In the genomic region with DNA sequence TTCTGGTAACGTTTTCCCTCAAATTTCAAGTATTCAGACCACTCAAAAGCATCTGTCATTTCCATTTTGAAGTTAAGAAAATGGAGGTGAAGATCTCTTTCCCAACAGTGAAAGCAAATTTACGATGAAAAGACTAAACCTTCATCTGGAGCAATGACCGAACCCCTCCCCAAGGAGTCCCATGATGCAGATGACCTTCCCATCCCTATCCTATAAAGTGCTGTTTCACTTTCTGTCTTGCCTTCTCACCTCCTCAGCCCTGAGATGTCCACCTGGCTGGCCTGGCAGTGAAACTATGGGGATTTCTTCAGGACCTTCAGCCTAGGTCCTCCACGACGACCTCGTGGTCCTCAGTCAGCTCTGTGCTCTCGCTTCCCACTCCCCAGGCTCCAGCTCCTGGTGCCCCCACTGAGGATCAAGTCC, we compare ENCODE assay signal across 7 cellular contexts. TPM values are rescaled to one million over a fixed set of nuclear protein-coding genes. Genes with fewer than 3 reads are reported as not detected.
A peak's percentile ranks its signal among the peaks of the same experiment; 100 is the strongest.
DNase-seq lines count a peak whose midpoint lies in the region; ATAC-seq and TF ChIP-seq lines count a peak whose summit lies in the region.

No MANE protein-coding gene starts in this region.

- no peak for ATAC-seq in T-cell (replicated peaks in 1 of 4)
- no peak for ATAC-seq in stimulated activated effector memory CD8-positive, alpha-beta T cell treated with anti-CD3 and anti-CD28 coated beads, Interleukin-12 subunit alpha, Interleukin-12 subunit beta, amount 100 ng/mL, for 72 hours
- no peak for ATAC-seq in HG03520 (IDR thresholded peaks at IDR 0.05; ENCODE audit: unreplicated experiment)

- in situ Hi-C loops in HAP-1 (cut with MboI; ENCODE audit: low sequenced_read_pairs), result no loop called here

- H3K27ac Mint-ChIP-seq in T-cell (peak overlapping the region; percentile 70 to 88), glutamatergic neuron (ENCODE audit: unreplicated experiment) (peak overlapping the region; percentile 62)
- H3K27ac Mint-ChIP-seq in stimulated activated effector memory CD8-positive, alpha-beta T cell treated with anti-CD3 and anti-CD28 coated beads, Interleukin-12 subunit alpha, Interleukin-12 subunit beta, amount 100 ng/mL, for 72 hours, result peak overlapping the region; percentile 91

- peaks cover 24% of the 10 kb centered on the region for H3K4me1 ChIP-seq in HAP-1

- H3K4me3 Mint-ChIP-seq in T-cell, result peak overlapping the region; percentile 89 to 92 (median 91)
- H3K4me3 Mint-ChIP-seq in glutamatergic neuron (ENCODE audit: unreplicated experiment), result peak overlapping the region; percentile 75
- peak overlapping the region; percentile 89 for H3K4me3 Mint-ChIP-seq in stimulated activated effector memory CD8-positive, alpha-beta T cell treated with anti-CD3 and anti-CD28 coated beads, Interleukin-12 subunit alpha, Interleukin-12 subunit beta, amount 100 ng/mL, for 72 hours

- peaks cover 27 to 37% (median 33%) of the 10 kb centered on the region in 3 donors for H3K4me1 Mint-ChIP-seq in T-cell
- H3K4me1 Mint-ChIP-seq in glutamatergic neuron (ENCODE audit: low read depth, unreplicated experiment), result peaks cover 7% of the 10 kb centered on the region
- H3K4me1 Mint-ChIP-seq in stimulated activated effector memory CD8-positive, alpha-beta T cell treated with anti-CD3 and anti-CD28 coated beads, Interleukin-12 subunit alpha, Interleukin-12 subunit beta, amount 100 ng/mL, for 72 hours, result peaks cover 30% of the 10 kb centered on the region

- H3K36me3 ChIP-seq in HAP-1 (replicated peaks), result no peaks in the 10 kb centered on the region

- peaks cover 5% of the 10 kb centered on the region for H3K27me3 ChIP-seq in HAP-1 (ENCODE audit: low read depth)

- no peak for DNase-seq in HAP-1 (ENCODE audit: low spot score in 2 of 2)
- peak in 1 of 34 experiments; percentile 2 for DNase-seq in T-cell
- no peak for DNase-seq in glutamatergic neuron
- DNase-seq in stimulated activated effector memory CD8-positive, alpha-beta T cell treated with anti-CD3 and anti-CD28 coated beads, Interleukin-12 subunit alpha, Interleukin-12 subunit beta, amount 100 ng/mL, for 72 hours (ENCODE audit: low spot score in 2 of 2), result no peak
- DNase-seq in NCI-H1417 treated with DMSO at 0.1 percent for 48 hours (lab: John Stamatoyannopoulos, UW), result no peak
- DNase-seq in SIG-M5 treated with dmso at 0.1 percent for 504 hours (lab: John Stamatoyannopoulos, UW; ENCODE audit: unreplicated experiment), result no peak

- peak; percentile 45 for TF ChIP-seq CTCF in glutamatergic neuron (IDR thresholded peaks at IDR 0.05; ENCODE audit: partially characterized antibody, unreplicated experiment)

- H3K36me3 Mint-ChIP-seq in T-cell (peaks cover 3% of the 10 kb centered on the region), glutamatergic neuron (ENCODE audit: unreplicated experiment) (no peaks in the 10 kb centered on the region)
- H3K36me3 Mint-ChIP-seq in stimulated activated effector memory CD8-positive, alpha-beta T cell treated with anti-CD3 and anti-CD28 coated beads, Interleukin-12 subunit alpha, Interleukin-12 subunit beta, amount 100 ng/mL, for 72 hours, result peaks cover 37% of the 10 kb centered on the region

- no peaks in the 10 kb centered on the region for H3K9me3 ChIP-seq in HAP-1

- no peaks in the 10 kb centered on the region for H3K9me3 Mint-ChIP-seq in T-cell
- peaks cover 7% of the 10 kb centered on the region for H3K9me3 Mint-ChIP-seq in glutamatergic neuron (ENCODE audit: unreplicated experiment)
- H3K9me3 Mint-ChIP-seq in stimulated activated effector memory CD8-positive, alpha-beta T cell treated with anti-CD3 and anti-CD28 coated beads, Interleukin-12 subunit alpha, Interleukin-12 subunit beta, amount 100 ng/mL, for 72 hours, result no peaks in the 10 kb centered on the region

- H3K27me3 Mint-ChIP-seq in T-cell (no peaks in the 10 kb centered on the region), glutamatergic neuron (ENCODE audit: unreplicated experiment) (peaks cover 4% of the 10 kb centered on the region)

- H3K4me3 ChIP-seq in HAP-1, result peak overlapping the region; percentile 83; the same call in 1 of the 2 replicates

- POLR2A ChIA-PET in T-cell (lab: Charles Lee), result no interaction called here

- CTCF ChIA-PET in T-cell (lab: Charles Lee), result interaction anchor here (0.6 to 1.9 kb wide), 4 partner anchors 71 to 89 kb away, joined by 3 to 9 read pairs (median 4); no protein-coding TSS in a partner anchor

RNA-seq across cellular contexts. Expression of gene NPC1, which starts 0.9 kb away (rescaled TPM):
- total RNA-seq in T-cell, result 10 to 100 TPM; 35.2 to 52.7 (median 39.4) TPM
- total RNA-seq in glutamatergic neuron (ENCODE audit: unreplicated experiment), result 44.8 TPM
